Comparison of ENCODE assay signal across 9 cellular contexts in genomic region chr1:38003261-38004250, GRCh38. TPM values are rescaled to one million over a fixed set of nuclear protein-coding genes. Genes with fewer than 3 reads are reported as not detected.
DNase-seq lines count a peak whose midpoint lies in the region; ATAC-seq and TF ChIP-seq lines count a peak whose summit lies in the region.
"Had no signal": no experiment of that assay in that cellular context is flagged by ENCODE, and none has a peak within 500 bp of the region (broad histone marks: within the 10 kb centered on the region; RNA-seq: fewer than 3 reads in every experiment).

No MANE protein-coding gene starts in this region.

- no TSS peak for BruUV-seq in PC-9 (replicated peaks; lab: Mats Ljungman, UMichigan)

- no peaks in the 10 kb centered on the region for H3K9me2 ChIP-seq in PC-9 (ENCODE audit: insufficient read depth)

- H3K9me3 ChIP-seq in DND-41 (ENCODE audit: insufficient read depth, low read length, severe bottlenecking) (no peaks in the 10 kb centered on the region), PC-9 (ENCODE audit: insufficient read depth, low read depth) (no peaks in the 10 kb centered on the region), esophagus (ENCODE audit: control insufficient read depth in 2 of 2, insufficient read depth in 1 of 2, low read depth in 1 of 2, low read length in 1 of 2) (no peaks in the 10 kb centered on the region)

- H2AFZ ChIP-seq in DND-41 (ENCODE audit: low read depth, low read length), result no peak overlapping the region
- H2AFZ ChIP-seq in PC-9, result no peak overlapping the region

- H4K20me1 ChIP-seq in DND-41 (ENCODE audit: insufficient read depth, low read length) (no peaks in the 10 kb centered on the region; the same call in 1 of the 2 replicates), PC-9 (ENCODE audit: insufficient read depth) (no peaks in the 10 kb centered on the region)

- peak overlapping the region; percentile 56; the same call in 1 of the 2 replicates for H3K9ac ChIP-seq in DND-41 (ENCODE audit: low read depth, low read length)

- peaks cover 2% of the 10 kb centered on the region for H3K36me3 Mint-ChIP-seq in osteocyte (ENCODE audit: unreplicated experiment)

- H3K27me3 ChIP-seq in DND-41 (ENCODE audit: insufficient read depth, low read length, poor library complexity) (no peaks in the 10 kb centered on the region), PC-9 (ENCODE audit: insufficient read depth, low read depth) (no peaks in the 10 kb centered on the region), esophagus (ENCODE audit: control insufficient read depth in 1 of 2, insufficient read depth in 2 of 2, low read length in 2 of 2) (no peaks in the 10 kb centered on the region)

- intact Hi-C loops in PC-9 (cut with micrococcal nuclease; ENCODE audit: unreplicated experiment), result loop anchor here (5.0 kb wide), 1 partner anchor 526 kb away; no protein-coding TSS in a partner anchor

- TF ChIP-seq CTCF in DND-41 (IDR thresholded peaks at IDR 0.05; ENCODE audit: borderline replicate concordance, extremely low read depth, low read length, poor library complexity, severe bottlenecking) (no peak), PC-9 (conservative IDR thresholded peaks at IDR 0.05) (no peak), osteocyte (IDR thresholded peaks at IDR 0.05) (no peak)

- H3K4me3 Mint-ChIP-seq in osteocyte (ENCODE audit: unreplicated experiment), result peak overlapping the region; percentile 85

- WGBS in esophagus, 2 donors, result 66 to 70% methylated on average over 8 of the region's 8 CpGs

- H3K4me1 ChIP-seq in DND-41 (ENCODE audit: insufficient read depth, low read length), result peaks cover 21% of the 10 kb centered on the region
- peaks cover 43% of the 10 kb centered on the region for H3K4me1 ChIP-seq in PC-9 (replicated peaks; ENCODE audit: insufficient read depth)
- H3K4me1 ChIP-seq in esophagus (ENCODE audit: control insufficient read depth in 2 of 2, insufficient read depth in 2 of 2, low read length in 1 of 2), result peaks cover 8 to 22% of the 10 kb centered on the region in 2 donors

- H3K4me2 ChIP-seq in DND-41 (ENCODE audit: insufficient read depth, low read length), result peak overlapping the region; percentile 88
- peak overlapping the region; percentile 94 for H3K4me2 ChIP-seq in PC-9

- DNase-seq in DND-41 (no peak), PC-9 (no peak), osteocyte (ENCODE audit: extremely low spot score, unreplicated experiment) (no peak), NAMALWA (ENCODE audit: low spot score) (no peak), cerebellar nuclear complex (lab: John Stamatoyannopoulos, UW) (no peak)

- H3K4me1 Mint-ChIP-seq in osteocyte (ENCODE audit: unreplicated experiment), result peaks cover 56% of the 10 kb centered on the region

- H3K4me3 ChIP-seq in DND-41 (ENCODE audit: low read depth in 1 of 2, low read length in 2 of 2) (0 out of 4 replicates have a peak overlapping the region, but pooled peaks of 1 of the 2 experiments have one; percentile 69), PC-9 (peak overlapping the region; percentile 68; the same call in 1 of the 2 replicates), esophagus (ENCODE audit: low read depth in 1 of 2, low read length in 2 of 2) (peak overlapping the region; percentile 57 to 71)

- no peaks in the 10 kb centered on the region for H3K27me3 Mint-ChIP-seq in osteocyte (ENCODE audit: unreplicated experiment)

- peaks cover 21% of the 10 kb centered on the region; the same call in 1 of the 2 replicates for H3F3A ChIP-seq in PC-9 (ENCODE audit: insufficient read depth, low read depth)

- CTCF ChIA-PET in PC-9 (lab: Charles Lee), result interaction anchor here (0.6 kb wide), 1 partner anchor 1166 kb away, joined by 3 read pairs; no protein-coding TSS in a partner anchor

- POLR2A ChIA-PET in PC-9 (lab: Charles Lee; ENCODE audit: unreplicated experiment), result interaction anchor here (0.6 kb wide), 2 partner anchors 21 to 1384 kb away, joined by 3 to 22 read pairs; no protein-coding TSS in a partner anchor

- peaks cover 3% of the 10 kb centered on the region for H3K36me3 ChIP-seq in DND-41 (ENCODE audit: insufficient read depth, low read length)
- no peaks in the 10 kb centered on the region for H3K36me3 ChIP-seq in PC-9 (ENCODE audit: low read depth)
- peaks cover 0 to 4% of the 10 kb centered on the region in 2 donors for H3K36me3 ChIP-seq in esophagus (ENCODE audit: control insufficient read depth in 2 of 2, insufficient read depth in 2 of 2, low read length in 1 of 2)

- H3K27ac ChIP-seq in DND-41 (ENCODE audit: low read length) (no peak overlapping the region), PC-9 (no peak overlapping the region), esophagus (ENCODE audit: low read depth in 2 of 2, low read length in 1 of 2) (peak overlapping the region; percentile 77 to 79)

- no peaks in the 10 kb centered on the region for H3K79me2 ChIP-seq in DND-41 (ENCODE audit: insufficient read depth, low read length)
- H3K79me2 ChIP-seq in PC-9 (ENCODE audit: low read depth), result peaks cover 19% of the 10 kb centered on the region

- H3K9me3 Mint-ChIP-seq in osteocyte (ENCODE audit: unreplicated experiment), result no peaks in the 10 kb centered on the region

- ATAC-seq in DND-41 (ENCODE audit: insufficient read depth, low read depth), result no peak
- no peak for ATAC-seq in GM18870 (IDR thresholded peaks at IDR 0.05; ENCODE audit: unreplicated experiment)
- no peak for ATAC-seq in GM21576 (IDR thresholded peaks at IDR 0.05; ENCODE audit: unreplicated experiment)

- H3K27ac Mint-ChIP-seq in osteocyte (ENCODE audit: unreplicated experiment), result peak overlapping the region; percentile 82

RNA-seq across cellular contexts. Expression of gene FHL3, which starts 1.8 kb away (rescaled TPM):
- total RNA-seq in PC-9 (2021) (26.2 and 29.8 TPM in 2 replicates), osteocyte (39.1 and 40.4 TPM in 2 replicates)
- polyA plus RNA-seq in esophagus, result 10 to 100 TPM in 1 of 2 donors, 1 to 10 TPM in 1; 8.3 to 13.7 TPM

RNA-seq across cellular contexts. Expression of gene UTP11, which starts 9.0 kb away (rescaled TPM):
- 21.8 and 36.4 TPM in 2 replicates for total RNA-seq in PC-9 (2021)
- polyA plus RNA-seq in esophagus, result 10 to 100 TPM; 16.3 to 32.0 TPM
- total RNA-seq in osteocyte, result 32.6 and 34.4 TPM in 2 replicates

RNA-seq across cellular contexts. Expression of gene SF3A3, which starts 13.7 kb away (rescaled TPM):
- 82.6 and 99.1 TPM in 2 replicates for total RNA-seq in PC-9 (2021)
- polyA plus RNA-seq in esophagus, result 10 to 100 TPM; 10.6 to 21.4 TPM
- total RNA-seq in osteocyte, result 51.4 and 55.3 TPM in 2 replicates

RNA-seq across cellular contexts. Expression of gene POU3F1, which starts 43.0 kb away (rescaled TPM):
- total RNA-seq in PC-9 (2021), result not detected in 2 replicates
- polyA plus RNA-seq in esophagus, result 1 to 10 TPM in 1 of 2 donors, under 1 TPM in 1; 0.22 to 1.4 TPM
- total RNA-seq in osteocyte, result 1.5 and 1.8 TPM in 2 replicates
- total RNA-seq: subcutaneous adipose tissue had no signal

RNA-seq across cellular contexts. Expression of gene INPP5B, which starts 56.7 kb away (rescaled TPM):
- 26.7 and 28.1 TPM in 2 replicates for total RNA-seq in PC-9 (2021)
- polyA plus RNA-seq in esophagus, result 1 to 10 TPM; 4.4 to 7.4 TPM
- total RNA-seq in osteocyte, result 36.2 and 36.5 TPM in 2 replicates

Comparison
In these comparisons a context has a peak if more than half of its experiments do, and no peak if none do; other contexts are left out.
1. H3K27ac ChIP-seq: peak in esophagus (2 of 2); none in DND-41 (single experiment) and PC-9 (single experiment).